ENCODE assay signal across 1 cellular context in the genomic region with DNA sequence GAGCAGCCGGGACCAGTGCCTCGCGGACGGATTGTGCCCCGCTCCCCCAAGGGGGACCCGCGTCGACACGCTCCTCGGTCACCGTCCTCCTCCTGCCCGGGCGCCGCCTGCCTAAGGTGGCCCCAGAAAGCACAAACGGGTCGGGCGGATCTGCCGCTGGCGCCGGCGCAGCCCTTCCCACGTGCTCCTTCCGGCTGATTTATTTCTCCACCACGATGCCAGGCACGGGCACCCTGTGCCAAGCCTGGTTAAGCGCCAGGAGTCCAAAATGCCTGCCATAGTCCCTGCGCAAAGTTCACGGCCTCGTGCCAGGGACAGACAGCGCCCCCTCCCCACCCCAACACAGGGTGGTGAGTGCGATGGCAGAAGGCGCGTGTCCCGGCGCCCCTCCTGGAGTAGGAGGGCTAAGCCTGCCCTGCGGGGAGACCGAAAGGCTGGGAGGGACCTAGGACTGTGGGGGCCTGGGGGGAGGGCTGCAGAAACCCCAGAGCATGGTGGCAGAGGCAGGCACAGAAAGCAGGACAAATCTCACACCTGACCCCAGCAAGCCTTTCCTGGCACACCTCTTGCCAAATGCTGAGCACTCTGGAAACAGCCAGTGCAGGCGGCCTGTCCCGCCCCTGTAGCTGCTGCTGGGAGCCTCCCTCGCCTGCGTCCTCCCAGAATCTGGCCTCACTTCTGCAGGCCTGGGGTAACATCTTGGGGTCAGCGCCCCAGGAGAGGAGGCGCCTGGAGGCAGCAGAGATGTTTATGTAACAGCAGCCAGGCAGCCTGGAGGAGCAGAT.
TF ChIP-seq lines count a peak whose summit lies in the region.

No MANE protein-coding gene starts in this region.

TF ChIP-seq in HCT116, 20 proteins besides CTCF, POLR2A, EP300 and RAD21 (continued from another document):
- TF ChIP-seq ZBTB33 (IDR thresholded peaks at IDR 0.05; ENCODE audit: extremely low read depth, insufficient replicate concordance, low read length) (no peak), JUND (IDR thresholded peaks at IDR 0.05) (no peak), CEBPB (IDR thresholded peaks at IDR 0.05; ENCODE audit: low read depth) (no peak), ZFX (IDR thresholded peaks at IDR 0.05) (peak; percentile 52; the same call in 1 of the 2 replicates)
